In the genomic region with DNA sequence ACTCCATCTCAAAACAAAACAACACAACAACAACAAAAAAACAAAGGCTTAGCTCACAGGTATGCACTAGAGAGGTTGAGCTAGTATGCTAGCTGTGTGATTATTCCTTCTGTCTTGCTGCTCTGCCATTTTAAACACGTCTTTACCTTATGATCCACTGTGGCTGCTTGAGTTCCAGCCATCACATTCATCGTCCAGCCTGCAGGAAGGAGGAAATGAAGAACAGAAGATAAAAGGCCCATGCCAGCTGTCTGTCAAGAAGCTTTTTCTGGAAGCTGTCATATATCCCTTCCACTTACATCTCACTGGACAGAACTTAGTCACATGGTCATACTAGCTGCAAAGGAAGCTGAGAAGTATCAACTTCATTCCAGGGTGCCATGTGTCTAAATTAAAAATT, we compare ENCODE assay signal across 27 cellular contexts. TPM values are rescaled to one million over a fixed set of nuclear protein-coding genes. Genes with fewer than 3 reads are reported as not detected.
A peak's percentile ranks its signal among the peaks of the same experiment; 100 is the strongest.
DNase-seq lines count a peak whose midpoint lies in the region; ATAC-seq, FAIRE-seq and TF ChIP-seq lines count a peak whose summit lies in the region.
"Had no signal": no experiment of that assay in that cellular context is flagged by ENCODE, and none has a peak within 500 bp of the region (broad histone marks: within the 10 kb centered on the region; RNA-seq: fewer than 3 reads in every experiment).

No MANE protein-coding gene starts in this region.

- no peak for FAIRE-seq in GM12892 (lab: Jason Lieb, UNC)
- FAIRE-seq: A549, D721Med, GM12878, GM18507 had no signal

- no peak for TF ChIP-seq POLR2A in GM12892 (IDR thresholded peaks at IDR 0.05; ENCODE audit: low read depth, low read length)

- no peaks in the 10 kb centered on the region for H3K27me3 Mint-ChIP-seq in activated T-cell treated with anti-CD3 and anti-CD28 coated beads, Interleukin-2, amount 50 U/mL, for 72 hours (ENCODE audit: low read depth)
- H3K27me3 Mint-ChIP-seq: CD4-positive, alpha-beta T cell; CD8-positive, alpha-beta memory T cell had no signal

- no peak for TF ChIP-seq EP300 in Ishikawa (IDR thresholded peaks at IDR 0.05; ENCODE audit: borderline replicate concordance)

- no peak overlapping the region for H3K27ac Mint-ChIP-seq in activated T-cell treated with anti-CD3 and anti-CD28 coated beads, Interleukin-2, amount 50 U/mL, for 72 hours
- H3K27ac Mint-ChIP-seq: CD4-positive, alpha-beta T cell had no signal

- no peaks in the 10 kb centered on the region for H3K27me3 ChIP-seq in colonic mucosa
- H3K27me3 ChIP-seq in osteoblast (ENCODE audit: insufficient read depth, low read length): no peaks in the 10 kb centered on the region
- H3K27me3 ChIP-seq: BE2C; BLaER1 treated with 17β-estradiol and CSF1 and Interleukin-3, amounts not matched to agents 10 nM and 100 nM had no signal

- H3K9me3 Mint-ChIP-seq in activated T-cell treated with anti-CD3 and anti-CD28 coated beads, Interleukin-2, amount 50 U/mL, for 72 hours: no peaks in the 10 kb centered on the region
- H3K9me3 Mint-ChIP-seq: CD4-positive, alpha-beta T cell; CD8-positive, alpha-beta memory T cell had no signal

- intact Hi-C loops in colonic mucosa (cut with DNase I): no loop called here

- H3K9ac ChIP-seq in colonic mucosa (ENCODE audit: low read depth in 2 of 2, low read length in 2 of 2): peak overlapping the region in 1 of 2 donors; percentile 63
- H3K9ac ChIP-seq: BLaER1 treated with 17β-estradiol and CSF1 and Interleukin-3, amounts not matched to agents 10 nM and 100 nM had no signal

- H3K4me3 ChIP-seq in colonic mucosa: no peak overlapping the region
- H3K4me3 ChIP-seq in osteoblast (ENCODE audit: insufficient read depth, low read length): no peak overlapping the region
- H3K4me3 ChIP-seq: A549; BLaER1 treated with 17β-estradiol and CSF1 and Interleukin-3, amounts not matched to agents 10 nM and 100 nM; GM12878 had no signal

- DNase-seq in colonic mucosa (no peak), osteoblast (ENCODE audit: insufficient read length, low spot score, missing footprints) (peak; percentile 41), GM12892 (ENCODE audit: insufficient read length) (no peak)
- DNase-seq in activated T-cell treated with anti-CD3 and anti-CD28 coated beads, Interleukin-2, amount 50 U/mL, for 72 hours: no peak
- DNase-seq: 8988T; ACHN; AML-193; BE2C; CD4-positive, alpha-beta T cell; CD8-positive, alpha-beta memory T cell; DMS 273 treated with DMSO at 0.1 percent for 48 hours; DMS79; EL; GDM1; GOT3; H7; HCEC 1CT had no signal

- TF ChIP-seq CTCF in VCaP (conservative IDR thresholded peaks at IDR 0.05) (no peak), colonic mucosa (IDR thresholded peaks at IDR 0.05) (no peak), osteoblast (IDR thresholded peaks at IDR 0.05; ENCODE audit: extremely low read depth, low read depth, low read length) (no peak)

- H4K20me1 ChIP-seq in osteoblast (ENCODE audit: insufficient read depth, low read length): peaks cover 4% of the 10 kb centered on the region
- H4K20me1 ChIP-seq: BLaER1 treated with 17β-estradiol and CSF1 and Interleukin-3, amounts not matched to agents 10 nM and 100 nM had no signal

- H3K27ac ChIP-seq in VCaP: peak overlapping the region; percentile 93
- H3K27ac ChIP-seq in colonic mucosa: peak overlapping the region; percentile 67
- no peak overlapping the region for H3K27ac ChIP-seq in osteoblast (ENCODE audit: low read depth, low read length)
- H3K27ac ChIP-seq: A549; BLaER1 treated with 17β-estradiol and CSF1 and Interleukin-3, amounts not matched to agents 10 nM and 100 nM had no signal

- H3K4me3 Mint-ChIP-seq in activated T-cell treated with anti-CD3 and anti-CD28 coated beads, Interleukin-2, amount 50 U/mL, for 72 hours: no peak overlapping the region
- H3K4me3 Mint-ChIP-seq: CD14-positive monocyte; CD4-positive, alpha-beta T cell; CD8-positive, alpha-beta memory T cell had no signal

- H3K79me2 ChIP-seq in osteoblast (ENCODE audit: insufficient read depth, low read length): no peaks in the 10 kb centered on the region

- ATAC-seq in HG03571 (IDR thresholded peaks at IDR 0.05; ENCODE audit: unreplicated experiment) (no peak), GM19467 (IDR thresholded peaks at IDR 0.05; ENCODE audit: unreplicated experiment) (no peak)
- ATAC-seq in activated T-cell treated with anti-CD3 and anti-CD28 coated beads, Interleukin-2, amount 50 U/mL, for 72 hours (replicated peaks in 1 of 2): no peak
- ATAC-seq: A549, GM12878 had no signal

- no peaks in the 10 kb centered on the region for H3K9me3 ChIP-seq in colonic mucosa
- H3K9me3 ChIP-seq in osteoblast (ENCODE audit: low read depth, low read length): no peaks in the 10 kb centered on the region
- H3K9me3 ChIP-seq: A549, BE2C had no signal

- TF ChIP-seq RAD21 in Ishikawa (IDR thresholded peaks at IDR 0.05; ENCODE audit: low read depth): no peak

- no peaks in the 10 kb centered on the region for H3K36me3 Mint-ChIP-seq in activated T-cell treated with anti-CD3 and anti-CD28 coated beads, Interleukin-2, amount 50 U/mL, for 72 hours (ENCODE audit: insufficient read depth in 2 of 2)

- peaks cover 17% of the 10 kb centered on the region for H3K4me1 ChIP-seq in colonic mucosa
- peaks cover 23% of the 10 kb centered on the region for H3K4me1 ChIP-seq in osteoblast (ENCODE audit: insufficient read depth, low read length)
- H3K4me1 ChIP-seq: BE2C had no signal

- H2AFZ ChIP-seq in osteoblast (ENCODE audit: low read length): no peak overlapping the region

- H3K36me3 ChIP-seq in colonic mucosa (no peaks in the 10 kb centered on the region), osteoblast (ENCODE audit: insufficient read depth, low read length) (peaks cover 4% of the 10 kb centered on the region)
- H3K36me3 ChIP-seq: BE2C had no signal

- no peak overlapping the region for H3K4me2 ChIP-seq in osteoblast (ENCODE audit: insufficient read depth, low read length)
- H3K4me2 ChIP-seq: A549; BLaER1 treated with 17β-estradiol and CSF1 and Interleukin-3, amounts not matched to agents 10 nM and 100 nM had no signal

- H3K4me1 Mint-ChIP-seq in activated T-cell treated with anti-CD3 and anti-CD28 coated beads, Interleukin-2, amount 50 U/mL, for 72 hours (ENCODE audit: low read depth): peaks cover 10% of the 10 kb centered on the region

TF ChIP-seq in Ishikawa, 13 proteins besides CTCF, POLR2A, EP300 and RAD21:
- TF ChIP-seq, protein P1, sequence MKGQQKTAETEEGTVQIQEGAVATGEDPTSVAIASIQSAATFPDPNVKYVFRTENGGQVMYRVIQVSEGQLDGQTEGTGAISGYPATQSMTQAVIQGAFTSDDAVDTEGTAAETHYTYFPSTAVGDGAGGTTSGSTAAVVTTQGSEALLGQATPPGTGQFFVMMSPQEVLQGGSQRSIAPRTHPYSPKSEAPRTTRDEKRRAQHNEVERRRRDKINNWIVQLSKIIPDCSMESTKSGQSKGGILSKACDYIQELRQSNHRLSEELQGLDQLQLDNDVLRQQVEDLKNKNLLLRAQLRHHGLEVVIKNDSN (IDR thresholded peaks at IDR 0.05): 0 out of 2 replicates have a peak, but pooled peaks have one; percentile 25
- no peak for TF ChIP-seq TCF12 (IDR thresholded peaks at IDR 0.05; ENCODE audit: low read depth)
TF ChIP-seq in Ishikawa: peak in this region for 1.

RNA-seq across cellular contexts. Expression of a gene that starts 9.4 kb away (rescaled TPM):
- total RNA-seq in colonic mucosa (100 to 1,000 TPM; 301 to 425 TPM), osteoblast (238 and 245 TPM in 2 replicates)
- total RNA-seq in activated T-cell treated with anti-CD3 and anti-CD28 coated beads, Interleukin-2, amount 50 U/mL, for 72 hours: 100 to 1,000 TPM; 134 to 138 TPM
- 226 TPM for polyA plus RNA-seq in GM12892 (2012; ENCODE audit: missing spikeins)

RNA-seq across cellular contexts. Expression of a gene that starts 10.0 kb away (rescaled TPM):
- total RNA-seq in colonic mucosa (100 to 1,000 TPM in 1 of 2 donors, 10 to 100 TPM in 1; 75.9 to 184 TPM), osteoblast (104 and 123 TPM in 2 replicates)
- 100 to 1,000 TPM; 145 to 154 TPM for total RNA-seq in activated T-cell treated with anti-CD3 and anti-CD28 coated beads, Interleukin-2, amount 50 U/mL, for 72 hours
- polyA plus RNA-seq in GM12892 (2012; ENCODE audit: missing spikeins): 253 TPM

RNA-seq across cellular contexts. Expression of a gene that starts 12.7 kb away (rescaled TPM):
- total RNA-seq in colonic mucosa (10 to 100 TPM; 15.0 to 52.2 TPM), osteoblast (0.29 and 1.4 TPM in 2 replicates)
- 100 to 1,000 TPM; 119 to 126 TPM for total RNA-seq in activated T-cell treated with anti-CD3 and anti-CD28 coated beads, Interleukin-2, amount 50 U/mL, for 72 hours
- 39.1 TPM for polyA plus RNA-seq in GM12892 (2012; ENCODE audit: missing spikeins)

RNA-seq across cellular contexts. Expression of a gene that starts 22.0 kb away (rescaled TPM):
- 100 to 1,000 TPM; 150 to 187 TPM for total RNA-seq in colonic mucosa
- 24.5 and 28.6 TPM in 2 replicates for total RNA-seq in osteoblast
- 10 to 100 TPM; 40.5 to 42.4 TPM for total RNA-seq in activated T-cell treated with anti-CD3 and anti-CD28 coated beads, Interleukin-2, amount 50 U/mL, for 72 hours
- 8.9 TPM for polyA plus RNA-seq in GM12892 (2012; ENCODE audit: missing spikeins)

RNA-seq across cellular contexts. Expression of a gene that starts 27.2 kb away (rescaled TPM):
- total RNA-seq in colonic mucosa (under 1 TPM in 1 of 2 donors, not detected in 1; 0.56 TPM), osteoblast (0.29 TPM in 1 of 2 replicates, not detected in the other)
- 1 to 10 TPM in 1 of 2 donors, under 1 TPM in 1; 0.53 to 1.1 TPM for total RNA-seq in activated T-cell treated with anti-CD3 and anti-CD28 coated beads, Interleukin-2, amount 50 U/mL, for 72 hours
- polyA plus RNA-seq in GM12892 (2012; ENCODE audit: missing spikeins): not detected
- total RNA-seq: CD4-positive, alpha-beta T cell; CD8-positive, alpha-beta memory T cell; GM12878 had no signal
- polyA plus RNA-seq: CD14-positive monocyte; CD8-positive, alpha-beta memory T cell had no signal
